Comparison of ENCODE assay signal across 11 cellular contexts in genomic region chr19:46378268-46378667, GRCh38. TPM values are rescaled to one million over a fixed set of nuclear protein-coding genes. Genes with fewer than 3 reads are reported as not detected.
DNase-seq lines count a peak whose midpoint lies in the region; ATAC-seq and TF ChIP-seq lines count a peak whose summit lies in the region.
"Had no signal": no experiment of that assay in that cellular context is flagged by ENCODE, and none has a peak within 500 bp of the region (broad histone marks: within the 10 kb centered on the region; RNA-seq: fewer than 3 reads in every experiment).

No MANE protein-coding gene starts in this region.

- H3K4me1 ChIP-seq in right cardiac atrium (ENCODE audit: control insufficient read depth, insufficient read depth, low read length) (peaks cover 3% of the 10 kb centered on the region), Karpas-422 (ENCODE audit: low read length) (no peaks in the 10 kb centered on the region)

- H3K27ac Mint-ChIP-seq in HFFc6, result peak overlapping the region; percentile 89
- H3K27ac Mint-ChIP-seq: activated T-cell treated with anti-CD3 and anti-CD28 coated beads, Interleukin-2, amount 50 U/mL, for 24 hours had no signal

- H4K20me1 ChIP-seq in Karpas-422 (ENCODE audit: insufficient read depth, low read depth, low read length), result peaks cover 7% of the 10 kb centered on the region; the same call in 1 of the 2 replicates

- ATAC-seq in right cardiac atrium (peak; percentile 30 to 39), HG02840 (IDR thresholded peaks at IDR 0.05; ENCODE audit: low FRiP score, unreplicated experiment) (no peak), GM18867 (IDR thresholded peaks at IDR 0.05; ENCODE audit: unreplicated experiment) (no peak)

- no peak overlapping the region for H3K9ac ChIP-seq in Karpas-422 (ENCODE audit: low read length)

- peak overlapping the region; percentile 72 for H3K4me3 Mint-ChIP-seq in HFFc6
- H3K4me3 Mint-ChIP-seq: activated T-cell treated with anti-CD3 and anti-CD28 coated beads, Interleukin-2, amount 50 U/mL, for 24 hours had no signal

- H3K27me3 ChIP-seq in brain microvascular endothelial cell (replicated peaks), result no peaks in the 10 kb centered on the region
- no peaks in the 10 kb centered on the region for H3K27me3 ChIP-seq in right cardiac atrium (ENCODE audit: control insufficient read depth, insufficient read depth)
- no peaks in the 10 kb centered on the region for H3K27me3 ChIP-seq in Karpas-422 (ENCODE audit: low read length)

- no peaks in the 10 kb centered on the region for H3K9me3 Mint-ChIP-seq in HFFc6
- H3K9me3 Mint-ChIP-seq: activated T-cell treated with anti-CD3 and anti-CD28 coated beads, Interleukin-2, amount 50 U/mL, for 24 hours had no signal

- intact Hi-C loops in right cardiac atrium (cut with DNase I), result no loop called here
- intact Hi-C loops in posterior vena cava (cut with DNase I), result no loop called here

- DNase-seq in HFFc6, result peak; percentile 89
- peak; percentile 27 for DNase-seq in brain microvascular endothelial cell
- DNase-seq in right cardiac atrium, result no peak
- peak; percentile 87 for DNase-seq in stromal cell of bone marrow (ENCODE audit: low read depth)
- DNase-seq in posterior vena cava (ENCODE audit: low spot score), result no peak
- DNase-seq in Karpas-422, result no peak
- DNase-seq: activated T-cell treated with anti-CD3 and anti-CD28 coated beads, Interleukin-2, amount 50 U/mL, for 24 hours had no signal

- H3K27ac ChIP-seq in brain microvascular endothelial cell, result no peak overlapping the region
- no peak overlapping the region for H3K27ac ChIP-seq in right cardiac atrium (ENCODE audit: low read length)
- no peak overlapping the region for H3K27ac ChIP-seq in Karpas-422 (ENCODE audit: low read length)

- H3K4me2 ChIP-seq in Karpas-422 (ENCODE audit: low read depth, low read length, poor library complexity, severe bottlenecking), result no peak overlapping the region

- H3K36me3 Mint-ChIP-seq in HFFc6 (ENCODE audit: low read depth), result peaks cover 37% of the 10 kb centered on the region

- H3K4me3 ChIP-seq in brain microvascular endothelial cell (ENCODE audit: low read depth, low read length), result no peak overlapping the region
- no peak overlapping the region for H3K4me3 ChIP-seq in right cardiac atrium (ENCODE audit: low read length)
- no peak overlapping the region for H3K4me3 ChIP-seq in Karpas-422 (ENCODE audit: low read length)

- TF ChIP-seq CTCF in HFFc6 (IDR thresholded peaks at IDR 0.05) (no peak), brain microvascular endothelial cell (IDR thresholded peaks at IDR 0.05; ENCODE audit: low read depth, low read length, missing control alignments) (no peak)

- H3K9me2 ChIP-seq in Karpas-422 (replicated peaks; ENCODE audit: insufficient read depth, low read length), result no peaks in the 10 kb centered on the region

- WGBS in right cardiac atrium, result 29% methylated on average over 2 of the region's 2 CpGs

- H3K79me2 ChIP-seq in Karpas-422 (ENCODE audit: low read length), result peaks cover 48% of the 10 kb centered on the region

- in situ Hi-C loops in brain microvascular endothelial cell (cut with HindIII; ENCODE audit: low pct_ligation_motif_present, low sequenced_read_pairs), result no loop called here

- H3K36me3 ChIP-seq in brain microvascular endothelial cell (replicated peaks), result peaks cover 33% of the 10 kb centered on the region
- peaks cover 30% of the 10 kb centered on the region for H3K36me3 ChIP-seq in Karpas-422 (ENCODE audit: insufficient read depth, low read length)

- no peaks in the 10 kb centered on the region for H3K9me3 ChIP-seq in right cardiac atrium (ENCODE audit: control insufficient read depth, low read length)
- H3K9me3 ChIP-seq in Karpas-422 (ENCODE audit: low read length), result no peaks in the 10 kb centered on the region

- H3K27me3 Mint-ChIP-seq in HFFc6 (ENCODE audit: insufficient read depth), result no peaks in the 10 kb centered on the region
- H3K27me3 Mint-ChIP-seq: activated T-cell treated with anti-CD3 and anti-CD28 coated beads, Interleukin-2, amount 50 U/mL, for 24 hours had no signal

- peaks cover 68% of the 10 kb centered on the region for H3K4me1 Mint-ChIP-seq in HFFc6 (ENCODE audit: low read depth)

- H2AFZ ChIP-seq in Karpas-422 (ENCODE audit: low read length), result no peak overlapping the region

RNA-seq across cellular contexts. Expression of gene PPP5C, which starts 31.4 kb away (rescaled TPM):
- total RNA-seq in HFFc6 (2021; fragmentation: NEBNext Ultra II Directional; extraction: Animal tissue kit (Norgen Biotek cat#: 25700)), result 10 to 100 TPM; 62.8 to 80.6 (median 76.3) TPM
- total RNA-seq in right cardiac atrium, result 10 to 100 TPM; 62.4 to 74.1 (median 64.7) TPM
- polyA plus RNA-seq in right cardiac atrium, result 62.7 TPM
- 10 to 100 TPM; 44.3 to 46.8 TPM for total RNA-seq in posterior vena cava
- total RNA-seq in Karpas-422 (2014; rRNA removed; shearing (Covaris generic); ENCODE audit: low replicate concordance), result 31.1 and 57.5 TPM in 2 replicates

RNA-seq across cellular contexts. Expression of gene CCDC8, which starts 35.1 kb away (rescaled TPM):
- 10 to 100 TPM in 4 of 6 experiments, 1 to 10 TPM in 2; 6.3 to 10.6 (median 10.2) TPM for total RNA-seq in HFFc6 (2021; fragmentation: NEBNext Ultra II Directional; extraction: Animal tissue kit (Norgen Biotek cat#: 25700))
- total RNA-seq in right cardiac atrium (10 to 100 TPM; 47.0 to 54.6 (median 49.9) TPM), posterior vena cava (10 to 100 TPM; 11.7 to 17.7 TPM)
- 28.8 TPM for polyA plus RNA-seq in right cardiac atrium
- not detected in 2 replicates for total RNA-seq in Karpas-422 (2014; rRNA removed; shearing (Covaris generic); ENCODE audit: low replicate concordance)

RNA-seq across cellular contexts. Expression of gene PNMA8C, which starts 50.5 kb away (rescaled TPM):
- under 1 TPM in 3 of 6 experiments, not detected in 3; 0.05 to 0.09 (median 0.07) TPM for total RNA-seq in HFFc6 (2021; fragmentation: NEBNext Ultra II Directional; extraction: Animal tissue kit (Norgen Biotek cat#: 25700))
- total RNA-seq in right cardiac atrium (under 1 TPM; 0.23 to 0.31 (median 0.26) TPM), posterior vena cava (1 to 10 TPM in 1 of 2 donors, under 1 TPM in 1; 0.37 to 1.2 TPM)
- 0.05 TPM for polyA plus RNA-seq in right cardiac atrium
- total RNA-seq in Karpas-422 (2014; rRNA removed; shearing (Covaris generic); ENCODE audit: low replicate concordance), result not detected in 2 replicates
- total RNA-seq: Daoy, lower leg skin had no signal

Comparison
In these comparisons a context has a peak if more than half of its experiments do, and no peak if none do; other contexts are left out.
1. DNase-seq: peak in HFFc6 (single experiment), brain microvascular endothelial cell (single experiment) and stromal cell of bone marrow (single experiment); none in right cardiac atrium (0 of 3), posterior vena cava (single experiment) and Karpas-422 (single experiment).
2. ATAC-seq: peak in right cardiac atrium (2 of 2); none in HG02840 (single experiment) and GM18867 (single experiment).